35 cellular contexts compared by ENCODE assay signal in genomic region chr1:220156620-220157146, GRCh38.
DNase-seq lines count a peak whose midpoint lies in the region; ATAC-seq, FAIRE-seq and TF ChIP-seq lines count a peak whose summit lies in the region.
"Had no signal": no experiment of that assay in that cellular context is flagged by ENCODE, and none has a peak within 500 bp of the region (broad histone marks: within the 10 kb centered on the region; RNA-seq: fewer than 3 reads in every experiment).

No MANE protein-coding gene starts in this region.

- TF ChIP-seq CTCF in HepG2 (CRISPR knock-in tag; IDR thresholded peaks at IDR 0.05) = no peak
- TF ChIP-seq CTCF in right lobe of liver (IDR thresholded peaks at IDR 0.05) = no peak

- no peak for TF ChIP-seq POLR2A in HepG2 (IDR thresholded peaks at IDR 0.05; ENCODE audit: insufficient read depth in 1 of 2, low read depth in 2 of 2, low read length in 2 of 2)
- TF ChIP-seq POLR2A in right lobe of liver (IDR thresholded peaks at IDR 0.05) = no peak

- intact Hi-C loops in HepG2 (cut with micrococcal nuclease; ENCODE audit: unreplicated experiment) (no loop called here), right lobe of liver (cut with DNase I) (no loop called here)
- intact Hi-C loops in dendritic cell treated with granulocyte-macrophage colony-stimulating factor and Interleukin-4, amounts not matched to agents 40 ng/mL and 50 ng/mL, for 4 days (cut with micrococcal nuclease) = no loop called here

- H3K27me3 ChIP-seq in HepG2 (ENCODE audit: control insufficient read depth in 1 of 2, insufficient read depth in 2 of 2, low read length in 2 of 2) (no peaks in the 10 kb centered on the region), right lobe of liver (no peaks in the 10 kb centered on the region)
- H3K27me3 ChIP-seq: breast epithelium, hepatocyte, MG63, pancreas, thyroid gland had no signal

- no peak for DNase-seq in HepG2 (ENCODE audit: low spot score)
- no peak for DNase-seq in right lobe of liver
- DNase-seq in T-helper 2 cell treated with Interferon-gamma antibody and Interleukin-4, amounts not matched to agents 5 μg/mL and 100 μg/mL, for 36 hours (ENCODE audit: low spot score) = no peak
- DNase-seq in NCI-H1105 (lab: John Stamatoyannopoulos, UW) = no peak
- DNase-seq in NCI-H510A (lab: John Stamatoyannopoulos, UW) = no peak
- DNase-seq in EL = no peak
- DNase-seq: activated CD4-positive, CD25-positive, alpha-beta regulatory T cell; activated effector memory CD4-positive, alpha-beta T cell treated with anti-CD3 and anti-CD28 coated beads, Interleukin-2, amount 50 U/mL, for 16 hours; amniotic stem cell; effector memory CD4-positive, alpha-beta T cell; foreskin melanocyte; KBM-7; MG63; midbrain; NCI-H1417; NCI-H2081; NCI-H345; NCI-H82; nephron progenitor cell; pancreas; right cardiac atrium; stimulated activated CD4-positive, alpha-beta T cell treated with anti-CD3 and anti-CD28 coated beads, Interleukin-12 subunit alpha, Interleukin-12 subunit beta, amount 100 ng/mL, for 4 hours; stimulated activated CD4-positive, alpha-beta T cell treated with anti-CD3 and anti-CD28 coated beads, Interleukin-4, amount 100 ng/mL, for 24 hours; stimulated activated naive CD8-positive, alpha-beta T cell treated with anti-CD3 and anti-CD28 coated beads, Interleukin-15, amount 100 ng/mL, for 72 hours; T-helper 9 cell; thyroid gland had no signal

- H3K4me3 ChIP-seq in HepG2 (replicated peaks in 1 of 3; ENCODE audit: insufficient read depth in 1 of 3, low read depth in 2 of 3, low read length in 3 of 3) (no peak overlapping the region), right lobe of liver (no peak overlapping the region)
- H3K4me3 ChIP-seq: breast epithelium, hepatocyte, MG63, pancreas, SK-N-MC, thyroid gland had no signal

- no peak for FAIRE-seq in HepG2 (lab: Jason Lieb, UNC)
- FAIRE-seq: colon, G401.6, pancreas had no signal

- H3K9me3 Mint-ChIP-seq in T-helper 2 cell treated with Interferon-gamma antibody and Interleukin-4, amounts not matched to agents 5 μg/mL and 100 μg/mL, for 36 hours = no peaks in the 10 kb centered on the region
- H3K9me3 Mint-ChIP-seq in dendritic cell treated with granulocyte-macrophage colony-stimulating factor and Interleukin-4, amounts not matched to agents 40 ng/mL and 50 ng/mL, for 4 days = no peaks in the 10 kb centered on the region
- H3K9me3 Mint-ChIP-seq: CD14-positive monocyte; nephron progenitor cell; stimulated activated naive CD8-positive, alpha-beta T cell treated with anti-CD3 and anti-CD28 coated beads, Interleukin-15, amount 100 ng/mL, for 72 hours had no signal

- H3K27ac ChIP-seq in HepG2 (ENCODE audit: extremely low read length, insufficient read depth, low read length) (no peak overlapping the region), right lobe of liver (no peak overlapping the region)
- H3K27ac ChIP-seq: breast epithelium, hepatocyte, pancreas, SK-N-MC, thyroid gland had no signal

- H3K36me3 Mint-ChIP-seq in T-helper 2 cell treated with Interferon-gamma antibody and Interleukin-4, amounts not matched to agents 5 μg/mL and 100 μg/mL, for 36 hours (ENCODE audit: low read depth) = peaks cover 63% of the 10 kb centered on the region
- H3K36me3 Mint-ChIP-seq in dendritic cell treated with granulocyte-macrophage colony-stimulating factor and Interleukin-4, amounts not matched to agents 40 ng/mL and 50 ng/mL, for 4 days (ENCODE audit: low read depth) = peaks cover 87% of the 10 kb centered on the region

- H3K4me3 Mint-ChIP-seq in T-helper 2 cell treated with Interferon-gamma antibody and Interleukin-4, amounts not matched to agents 5 μg/mL and 100 μg/mL, for 36 hours = peak overlapping the region; percentile 60
- H3K4me3 Mint-ChIP-seq in dendritic cell treated with granulocyte-macrophage colony-stimulating factor and Interleukin-4, amounts not matched to agents 40 ng/mL and 50 ng/mL, for 4 days = no peak overlapping the region
- H3K4me3 Mint-ChIP-seq: CD14-positive monocyte; nephron progenitor cell; stimulated activated naive CD8-positive, alpha-beta T cell treated with anti-CD3 and anti-CD28 coated beads, Interleukin-15, amount 100 ng/mL, for 72 hours had no signal

- WGBS in HepG2 (ENCODE audit: low lambda C conversion rate) = 95% methylated on average over 4 of the region's 4 CpGs
- 84% methylated on average over 4 of the region's 4 CpGs for WGBS in right lobe of liver (ENCODE audit: insufficient coverage, low coverage, low lambda C conversion rate, missing lambda C conversion rate)

- ATAC-seq in HepG2 = no peak
- ATAC-seq in right lobe of liver = no peak
- ATAC-seq: esophagus mucosa; left lobe of liver; pancreas; right cardiac atrium; stimulated activated naive CD8-positive, alpha-beta T cell treated with anti-CD3 and anti-CD28 coated beads, Interleukin-15, amount 100 ng/mL, for 72 hours had no signal

- H3K9me3 ChIP-seq in HepG2 (ENCODE audit: low read length) = no peaks in the 10 kb centered on the region
- no peaks in the 10 kb centered on the region for H3K9me3 ChIP-seq in right lobe of liver
- H3K9me3 ChIP-seq: breast epithelium, MG63, pancreas, thyroid gland had no signal

- peaks cover 7 to 29% of the 10 kb centered on the region in 2 experiments; a peak in 4 of 5 replicates for H3K36me3 ChIP-seq in HepG2 (replicated peaks in 1 of 2; ENCODE audit: control insufficient read depth in 1 of 2, insufficient read depth in 2 of 2, low read length in 2 of 2)
- H3K36me3 ChIP-seq in right lobe of liver = peaks cover 0 to 32% (median 19%) of the 10 kb centered on the region in 4 donors
- H3K36me3 ChIP-seq: breast epithelium had no signal

- H3K4me1 ChIP-seq in HepG2 (ENCODE audit: insufficient read depth, low read length) (no peaks in the 10 kb centered on the region), right lobe of liver (peaks cover 0 to 4% (median 1%) of the 10 kb centered on the region in 4 donors)
- H3K4me1 ChIP-seq: breast epithelium, pancreas, thyroid gland had no signal

- CTCF ChIA-PET in HepG2 (lab: Yijun Ruan, JAX; ENCODE audit: low intra/inter-chr PET ratio, low total read pairs) = no interaction called here

- TF ChIP-seq RAD21 in HepG2 (CRISPR knock-in tag; IDR thresholded peaks at IDR 0.05) = no peak

- no peak overlapping the region for H3K4me2 ChIP-seq in HepG2 (ENCODE audit: low read depth, low read length)
- H3K4me2 ChIP-seq: hepatocyte had no signal

- H3K9ac ChIP-seq in HepG2 (ENCODE audit: insufficient read depth, low read depth, low read length) = no peak overlapping the region

- in situ Hi-C loops in HepG2 (cut with HindIII; ENCODE audit: extremely low pct_ligation_motif_present, low pct_unique_long_range_greater_than_20kb) = no loop called here

- POLR2A ChIA-PET in HepG2 (lab: Yijun Ruan, JAX) = no interaction called here

- no peaks in the 10 kb centered on the region for H3K27me3 Mint-ChIP-seq in T-helper 2 cell treated with Interferon-gamma antibody and Interleukin-4, amounts not matched to agents 5 μg/mL and 100 μg/mL, for 36 hours (ENCODE audit: low read depth)
- no peaks in the 10 kb centered on the region for H3K27me3 Mint-ChIP-seq in dendritic cell treated with granulocyte-macrophage colony-stimulating factor and Interleukin-4, amounts not matched to agents 40 ng/mL and 50 ng/mL, for 4 days
- H3K27me3 Mint-ChIP-seq: stimulated activated naive CD8-positive, alpha-beta T cell treated with anti-CD3 and anti-CD28 coated beads, Interleukin-15, amount 100 ng/mL, for 72 hours had no signal

- H3K4me1 Mint-ChIP-seq in T-helper 2 cell treated with Interferon-gamma antibody and Interleukin-4, amounts not matched to agents 5 μg/mL and 100 μg/mL, for 36 hours (ENCODE audit: low read depth) = peaks cover 35% of the 10 kb centered on the region
- H3K4me1 Mint-ChIP-seq in dendritic cell treated with granulocyte-macrophage colony-stimulating factor and Interleukin-4, amounts not matched to agents 40 ng/mL and 50 ng/mL, for 4 days (ENCODE audit: low read depth) = no peaks in the 10 kb centered on the region
- H3K4me1 Mint-ChIP-seq: CD14-positive monocyte; nephron progenitor cell; stimulated activated naive CD8-positive, alpha-beta T cell treated with anti-CD3 and anti-CD28 coated beads, Interleukin-15, amount 100 ng/mL, for 72 hours had no signal

- TF ChIP-seq EP300 in HepG2 (IDR thresholded peaks at IDR 0.05; ENCODE audit: low read depth in 2 of 2, low read length in 2 of 2) = no peak
- no peak for TF ChIP-seq EP300 in HepG2 (CRISPR knock-in tag; IDR thresholded peaks at IDR 0.05; ENCODE audit: borderline replicate concordance)

- no peaks in the 10 kb centered on the region for H3K79me2 ChIP-seq in HepG2 (ENCODE audit: insufficient read depth, low read length)
- H3K79me2 ChIP-seq: hepatocyte had no signal

- H2AFZ ChIP-seq in HepG2 (ENCODE audit: low read length) = no peak overlapping the region
- H2AFZ ChIP-seq: hepatocyte had no signal

- H3K27ac Mint-ChIP-seq in T-helper 2 cell treated with Interferon-gamma antibody and Interleukin-4, amounts not matched to agents 5 μg/mL and 100 μg/mL, for 36 hours = peak overlapping the region; percentile 79
- peak overlapping the region; percentile 18 for H3K27ac Mint-ChIP-seq in dendritic cell treated with granulocyte-macrophage colony-stimulating factor and Interleukin-4, amounts not matched to agents 40 ng/mL and 50 ng/mL, for 4 days
- H3K27ac Mint-ChIP-seq: nephron progenitor cell had no signal

- BruUV-seq in HepG2 (replicated peaks; lab: Mats Ljungman, UMichigan) = no TSS peak

- no peaks in the 10 kb centered on the region for H4K20me1 ChIP-seq in HepG2 (ENCODE audit: insufficient read depth, low read length)

TF ChIP-seq in HepG2, 621 proteins besides CTCF, POLR2A, EP300 and RAD21:
- no peak for TF ChIP-seq HIVEP1 (CRISPR knock-in tag; IDR thresholded peaks at IDR 0.05)
- peak; percentile 68 for TF ChIP-seq ATF7 (IDR thresholded peaks at IDR 0.05)
- TF ChIP-seq ATF7 (CRISPR knock-in tag; IDR thresholded peaks at IDR 0.05) = no peak
- no peak for TF ChIP-seq ZSCAN25 (CRISPR knock-in tag; IDR thresholded peaks at IDR 0.05)
- no peak for TF ChIP-seq CBX2 (IDR thresholded peaks at IDR 0.05; ENCODE audit: low read depth, low read length)
- TF ChIP-seq CBX2 (CRISPR knock-in tag; IDR thresholded peaks at IDR 0.05; ENCODE audit: low read depth) = no peak
- no peak for TF ChIP-seq FOXO1 (CRISPR knock-in tag; IDR thresholded peaks at IDR 0.05)
- TF ChIP-seq MAFF (IDR thresholded peaks at IDR 0.05; ENCODE audit: low read depth, low read length) = peak; percentile 87
- peak; percentile 57 to 82; a peak in 3 of 4 replicates for TF ChIP-seq MAFK (conservative IDR thresholded peaks at IDR 0.05 in 1 of 2, IDR thresholded peaks at IDR 0.05 in 1 of 2; ENCODE audit: low read length in 2 of 2)
- no peak for TF ChIP-seq ZNF343 (CRISPR knock-in tag; IDR thresholded peaks at IDR 0.05)
